Comparison of ENCODE assay signal across 8 cellular contexts in the genomic region with DNA sequence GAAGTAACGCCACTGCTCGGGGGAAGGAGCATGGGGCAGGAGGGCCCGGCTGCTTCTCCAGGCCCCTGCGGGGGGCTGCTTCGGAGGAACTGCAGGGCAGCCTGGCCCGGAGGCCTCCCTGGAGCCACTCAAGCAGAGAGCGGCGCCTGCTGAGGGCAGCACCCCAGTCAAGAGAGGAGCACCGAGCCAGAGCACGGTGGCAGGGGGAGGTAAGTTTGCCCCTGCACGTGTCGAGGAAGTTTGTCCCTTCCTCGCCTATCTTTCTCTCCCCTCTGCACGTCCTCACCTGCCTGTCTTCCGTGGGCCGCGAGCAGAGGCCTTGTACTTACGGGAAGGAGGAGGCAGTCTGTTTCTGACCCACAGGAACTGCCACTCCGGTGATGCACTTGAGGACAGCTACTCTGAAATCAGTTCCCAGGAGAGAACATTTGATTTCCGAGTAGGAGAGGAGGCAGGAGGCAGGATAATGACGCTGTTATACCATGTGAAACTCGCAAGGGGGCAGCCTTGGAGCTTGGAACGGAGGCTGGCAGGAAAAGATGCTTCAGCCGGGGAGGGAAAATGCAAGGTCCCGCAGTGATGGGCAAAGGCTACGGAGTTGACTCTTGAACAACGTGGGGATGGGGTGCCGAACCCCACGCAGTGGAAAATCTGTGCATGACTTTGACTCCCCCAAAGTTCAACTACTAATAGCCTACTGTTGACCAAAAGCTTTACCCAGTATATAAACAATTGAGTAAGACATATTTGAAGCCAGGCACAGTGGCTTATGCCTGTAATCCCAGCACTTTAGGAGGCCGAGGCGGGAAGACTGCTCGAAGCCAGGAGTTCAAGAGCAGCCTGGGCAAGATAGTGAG. TPM values are rescaled to one million over a fixed set of nuclear protein-coding genes. Genes with fewer than 3 reads are reported as not detected.
A peak's percentile ranks its signal among the peaks of the same experiment; 100 is the strongest.
DNase-seq lines count a peak whose midpoint lies in the region; ATAC-seq, FAIRE-seq and TF ChIP-seq lines count a peak whose summit lies in the region.

No MANE protein-coding gene starts in this region.

- intact Hi-C loops in Right ventricle myocardium superior (cut with DNase I), result loop anchor here (5.0 kb wide), 2 partner anchors 115 to 145 kb away; no protein-coding TSS in a partner anchor
- intact Hi-C loops in posterior cingulate gyrus (cut with DNase I), result loop anchor here (1.0 to 2.0 kb wide), 2 partner anchors 116 to 143 kb away; no protein-coding TSS in a partner anchor

- H3K4me1 Mint-ChIP-seq in activated naive CD8-positive, alpha-beta T cell treated with anti-CD3 and anti-CD28 coated beads, Interleukin-2, amount 10 ng/mL, durations not matched to agents 7 days and 5 days, result peaks cover 11% of the 10 kb centered on the region

- DNase-seq in GM04504 (ENCODE audit: low read depth), result peak; percentile 37
- peak; percentile 78 for DNase-seq in NB4 (ENCODE audit: low read depth)
- DNase-seq in SKM-1 (lab: John Stamatoyannopoulos, UW; ENCODE audit: unreplicated experiment), result peak; percentile 69
- peak; percentile 65 for DNase-seq in activated naive CD8-positive, alpha-beta T cell treated with anti-CD3 and anti-CD28 coated beads, Interleukin-2, amount 10 ng/mL, durations not matched to agents 7 days and 5 days
- DNase-seq in Right ventricle myocardium superior, result peak; percentile 59
- DNase-seq in posterior cingulate gyrus, result peak; percentile 45 to 95 (median 77)
- peak; percentile 89 for DNase-seq in urothelium cell line (ENCODE audit: low spot score)

- no peak for TF ChIP-seq POLR2A in NB4 (IDR thresholded peaks at IDR 0.05; ENCODE audit: extremely low read depth, insufficient read length)

- no peak overlapping the region for H3K4me3 Mint-ChIP-seq in activated naive CD8-positive, alpha-beta T cell treated with anti-CD3 and anti-CD28 coated beads, Interleukin-2, amount 10 ng/mL, durations not matched to agents 7 days and 5 days

- no peaks in the 10 kb centered on the region for H3K36me3 Mint-ChIP-seq in activated naive CD8-positive, alpha-beta T cell treated with anti-CD3 and anti-CD28 coated beads, Interleukin-2, amount 10 ng/mL, durations not matched to agents 7 days and 5 days

- peaks cover 4% of the 10 kb centered on the region for H3K27me3 Mint-ChIP-seq in activated naive CD8-positive, alpha-beta T cell treated with anti-CD3 and anti-CD28 coated beads, Interleukin-2, amount 10 ng/mL, durations not matched to agents 7 days and 5 days

- H3K27ac Mint-ChIP-seq in activated naive CD8-positive, alpha-beta T cell treated with anti-CD3 and anti-CD28 coated beads, Interleukin-2, amount 10 ng/mL, durations not matched to agents 7 days and 5 days, result no peak overlapping the region

- POLR2A ChIA-PET in activated naive CD8-positive, alpha-beta T cell treated with anti-CD3 and anti-CD28 coated beads, Interleukin-2, amount 10 ng/mL, durations not matched to agents 7 days and 5 days (lab: Charles Lee), result interaction anchor here (1.1 to 1.4 kb wide), 2 partner anchors 111 to 116 kb away, joined by 3 to 5 read pairs; no protein-coding TSS in a partner anchor

- H3K4me3 ChIP-seq in NB4 (ENCODE audit: low read depth, low read length), result no peak overlapping the region

- peak; percentile 75 for FAIRE-seq in urothelium cell line (lab: Jason Lieb, UNC)

- H3K9me3 Mint-ChIP-seq in activated naive CD8-positive, alpha-beta T cell treated with anti-CD3 and anti-CD28 coated beads, Interleukin-2, amount 10 ng/mL, durations not matched to agents 7 days and 5 days, result no peaks in the 10 kb centered on the region

- TF ChIP-seq CTCF in NB4 (IDR thresholded peaks at IDR 0.05; ENCODE audit: low read depth, low read length), result peak; percentile 61

- ATAC-seq in activated naive CD8-positive, alpha-beta T cell treated with anti-CD3 and anti-CD28 coated beads, Interleukin-2, amount 10 ng/mL, durations not matched to agents 7 days and 5 days (ENCODE audit: low read depth), result peak; percentile 68
- ATAC-seq in Right ventricle myocardium superior (ENCODE audit: poor library complexity) (peak; percentile 81), GM19023 (IDR thresholded peaks at IDR 0.05; ENCODE audit: unreplicated experiment) (no peak)

RNA-seq across cellular contexts. Expression of gene FFAR1, which starts 5.0 kb away (rescaled TPM):
- not detected for total RNA-seq in activated naive CD8-positive, alpha-beta T cell treated with anti-CD3 and anti-CD28 coated beads, Interleukin-2, amount 10 ng/mL, durations not matched to agents 7 days and 5 days
- total RNA-seq in Right ventricle myocardium superior, result not detected

RNA-seq across cellular contexts. Expression of gene FFAR3, which starts 5.6 kb away (rescaled TPM):
- total RNA-seq in activated naive CD8-positive, alpha-beta T cell treated with anti-CD3 and anti-CD28 coated beads, Interleukin-2, amount 10 ng/mL, durations not matched to agents 7 days and 5 days, result not detected
- not detected for total RNA-seq in Right ventricle myocardium superior

RNA-seq across cellular contexts. Expression of gene GPR42, which starts 18.2 kb away (rescaled TPM):
- not detected for total RNA-seq in activated naive CD8-positive, alpha-beta T cell treated with anti-CD3 and anti-CD28 coated beads, Interleukin-2, amount 10 ng/mL, durations not matched to agents 7 days and 5 days
- not detected for total RNA-seq in Right ventricle myocardium superior

RNA-seq across cellular contexts. Expression of gene CD22, which starts 23.7 kb away (rescaled TPM):
- total RNA-seq in activated naive CD8-positive, alpha-beta T cell treated with anti-CD3 and anti-CD28 coated beads, Interleukin-2, amount 10 ng/mL, durations not matched to agents 7 days and 5 days, result 1 to 10 TPM; 1.7 to 1.8 TPM
- total RNA-seq in Right ventricle myocardium superior, result 0.56 TPM

Comparison
In these comparisons a context has a peak if more than half of its experiments do, and no peak if none do; other contexts are left out.
1. DNase-seq: peak in every context shown above with its lines; median percentile 89 in urothelium cell line; 78 in NB4; 77 in posterior cingulate gyrus; 69 in SKM-1; 65 in activated naive CD8-positive, alpha-beta T cell treated with anti-CD3 and anti-CD28 coated beads, Interleukin-2, amount 10 ng/mL, durations not matched to agents 7 days and 5 days; 59 in Right ventricle myocardium superior; 37 in GM04504.